1 cellular context compared by ENCODE assay signal in the genomic region with DNA sequence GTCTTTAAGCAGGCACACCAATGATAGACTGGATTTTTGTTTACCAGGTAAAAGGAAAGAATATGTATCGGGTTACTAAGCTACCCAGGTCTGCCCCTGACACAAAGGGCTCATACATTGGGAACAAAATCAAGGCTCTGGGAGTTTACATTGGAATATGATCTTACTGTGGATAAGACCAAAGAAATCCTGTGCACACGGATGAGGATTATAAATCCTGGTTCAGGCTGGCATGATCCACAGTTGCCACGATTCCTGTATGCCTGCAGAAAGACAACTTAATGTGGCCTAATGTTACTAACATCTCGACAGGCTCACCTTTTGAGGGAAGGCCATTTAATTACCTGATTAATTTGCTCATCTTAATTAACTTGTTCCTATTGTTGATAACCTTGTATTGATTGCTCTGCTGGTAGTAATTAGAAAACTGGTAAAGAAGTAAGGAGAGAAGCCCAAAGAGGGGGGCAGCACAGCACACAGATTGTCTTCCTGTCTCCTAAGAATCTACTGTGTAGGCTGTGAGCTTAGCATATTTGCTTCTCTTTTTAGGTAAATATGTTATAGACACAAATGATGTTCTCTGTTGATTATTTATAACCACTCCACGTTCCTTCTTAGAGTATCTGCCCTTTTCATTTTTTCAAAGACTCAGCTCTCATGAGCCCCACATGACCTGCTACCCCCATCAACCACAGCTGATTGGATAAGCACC.
TF ChIP-seq lines count a peak whose summit lies in the region.

No MANE protein-coding gene starts in this region.

TF ChIP-seq in HepG2, 621 proteins besides CTCF, POLR2A, EP300 and RAD21 (continued from another document and continues in another):
- TF ChIP-seq, protein P1, sequence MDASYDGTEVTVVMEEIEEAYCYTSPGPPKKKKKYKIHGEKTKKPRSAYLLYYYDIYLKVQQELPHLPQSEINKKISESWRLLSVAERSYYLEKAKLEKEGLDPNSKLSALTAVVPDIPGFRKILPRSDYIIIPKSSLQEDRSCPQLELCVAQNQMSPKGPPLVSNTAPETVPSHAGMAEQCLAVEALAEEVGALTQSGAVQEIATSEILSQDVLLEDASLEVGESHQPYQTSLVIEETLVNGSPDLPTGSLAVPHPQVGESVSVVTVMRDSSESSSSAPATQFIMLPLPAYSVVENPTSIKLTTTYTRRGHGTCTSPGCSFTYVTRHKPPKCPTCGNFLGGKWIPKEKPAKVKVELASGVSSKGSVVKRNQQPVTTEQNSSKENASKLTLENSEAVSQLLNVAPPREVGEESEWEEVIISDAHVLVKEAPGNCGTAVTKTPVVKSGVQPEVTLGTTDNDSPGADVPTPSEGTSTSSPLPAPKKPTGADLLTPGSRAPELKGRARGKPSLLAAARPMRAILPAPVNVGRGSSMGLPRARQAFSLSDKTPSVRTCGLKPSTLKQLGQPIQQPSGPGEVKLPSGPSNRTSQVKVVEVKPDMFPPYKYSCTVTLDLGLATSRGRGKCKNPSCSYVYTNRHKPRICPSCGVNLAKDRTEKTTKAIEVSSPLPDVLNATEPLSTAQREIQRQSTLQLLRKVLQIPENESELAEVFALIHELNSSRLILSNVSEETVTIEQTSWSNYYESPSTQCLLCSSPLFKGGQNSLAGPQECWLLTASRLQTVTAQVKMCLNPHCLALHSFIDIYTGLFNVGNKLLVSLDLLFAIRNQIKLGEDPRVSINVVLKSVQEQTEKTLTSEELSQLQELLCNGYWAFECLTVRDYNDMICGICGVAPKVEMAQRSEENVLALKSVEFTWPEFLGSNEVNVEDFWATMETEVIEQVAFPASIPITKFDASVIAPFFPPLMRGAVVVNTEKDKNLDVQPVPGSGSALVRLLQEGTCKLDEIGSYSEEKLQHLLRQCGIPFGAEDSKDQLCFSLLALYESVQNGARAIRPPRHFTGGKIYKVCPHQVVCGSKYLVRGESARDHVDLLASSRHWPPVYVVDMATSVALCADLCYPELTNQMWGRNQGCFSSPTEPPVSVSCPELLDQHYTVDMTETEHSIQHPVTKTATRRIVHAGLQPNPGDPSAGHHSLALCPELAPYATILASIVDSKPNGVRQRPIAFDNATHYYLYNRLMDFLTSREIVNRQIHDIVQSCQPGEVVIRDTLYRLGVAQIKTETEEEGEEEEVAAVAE (CRISPR knock-in tag; IDR thresholded peaks at IDR 0.05; ENCODE audit: borderline replicate concordance), result no peak
- TF ChIP-seq ZNF317 (CRISPR knock-in tag; IDR thresholded peaks at IDR 0.05), result 0 out of 2 replicates have a peak, but pooled peaks have one; percentile 45
- TF ChIP-seq GABPB1 (CRISPR knock-in tag; IDR thresholded peaks at IDR 0.05), result peak; percentile 40; the same call in 1 of the 2 replicates
- no peak for TF ChIP-seq SP140L (CRISPR knock-in tag; IDR thresholded peaks at IDR 0.05; ENCODE audit: borderline replicate concordance)
- TF ChIP-seq NBN (conservative IDR thresholded peaks at IDR 0.05), result no peak
- peak; percentile 82 for TF ChIP-seq NCOA2 (CRISPR knock-in tag; IDR thresholded peaks at IDR 0.05)
- no peak for TF ChIP-seq PAX8 (CRISPR knock-in tag; IDR thresholded peaks at IDR 0.05; ENCODE audit: borderline replicate concordance)
- no peak for TF ChIP-seq REPIN1 (CRISPR knock-in tag; IDR thresholded peaks at IDR 0.05; ENCODE audit: borderline replicate concordance, low read depth)
- TF ChIP-seq, protein P2, sequence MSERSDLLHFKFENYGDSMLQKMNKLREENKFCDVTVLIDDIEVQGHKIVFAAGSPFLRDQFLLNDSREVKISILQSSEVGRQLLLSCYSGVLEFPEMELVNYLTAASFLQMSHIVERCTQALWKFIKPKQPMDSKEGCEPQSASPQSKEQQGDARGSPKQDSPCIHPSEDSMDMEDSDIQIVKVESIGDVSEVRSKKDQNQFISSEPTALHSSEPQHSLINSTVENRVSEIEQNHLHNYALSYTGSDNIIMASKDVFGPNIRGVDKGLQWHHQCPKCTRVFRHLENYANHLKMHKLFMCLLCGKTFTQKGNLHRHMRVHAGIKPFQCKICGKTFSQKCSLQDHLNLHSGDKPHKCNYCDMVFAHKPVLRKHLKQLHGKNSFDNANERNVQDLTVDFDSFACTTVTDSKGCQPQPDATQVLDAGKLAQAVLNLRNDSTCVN (CRISPR knock-in tag; IDR thresholded peaks at IDR 0.05; ENCODE audit: borderline replicate concordance), result no peak
- TF ChIP-seq ZBTB3 (CRISPR knock-in tag; IDR thresholded peaks at IDR 0.05; ENCODE audit: borderline replicate concordance, low read depth), result no peak
- TF ChIP-seq, protein P3, sequence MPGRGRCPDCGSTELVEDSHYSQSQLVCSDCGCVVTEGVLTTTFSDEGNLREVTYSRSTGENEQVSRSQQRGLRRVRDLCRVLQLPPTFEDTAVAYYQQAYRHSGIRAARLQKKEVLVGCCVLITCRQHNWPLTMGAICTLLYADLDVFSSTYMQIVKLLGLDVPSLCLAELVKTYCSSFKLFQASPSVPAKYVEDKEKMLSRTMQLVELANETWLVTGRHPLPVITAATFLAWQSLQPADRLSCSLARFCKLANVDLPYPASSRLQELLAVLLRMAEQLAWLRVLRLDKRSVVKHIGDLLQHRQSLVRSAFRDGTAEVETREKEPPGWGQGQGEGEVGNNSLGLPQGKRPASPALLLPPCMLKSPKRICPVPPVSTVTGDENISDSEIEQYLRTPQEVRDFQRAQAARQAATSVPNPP (CRISPR knock-in tag; IDR thresholded peaks at IDR 0.05), result no peak
- TF ChIP-seq XRCC5 (optimal IDR thresholded peaks at IDR 0.05; ENCODE audit: low read length), result no peak
- TF ChIP-seq ZNF720 (CRISPR knock-in tag; IDR thresholded peaks at IDR 0.05), result no peak
- TF ChIP-seq, protein P4, sequence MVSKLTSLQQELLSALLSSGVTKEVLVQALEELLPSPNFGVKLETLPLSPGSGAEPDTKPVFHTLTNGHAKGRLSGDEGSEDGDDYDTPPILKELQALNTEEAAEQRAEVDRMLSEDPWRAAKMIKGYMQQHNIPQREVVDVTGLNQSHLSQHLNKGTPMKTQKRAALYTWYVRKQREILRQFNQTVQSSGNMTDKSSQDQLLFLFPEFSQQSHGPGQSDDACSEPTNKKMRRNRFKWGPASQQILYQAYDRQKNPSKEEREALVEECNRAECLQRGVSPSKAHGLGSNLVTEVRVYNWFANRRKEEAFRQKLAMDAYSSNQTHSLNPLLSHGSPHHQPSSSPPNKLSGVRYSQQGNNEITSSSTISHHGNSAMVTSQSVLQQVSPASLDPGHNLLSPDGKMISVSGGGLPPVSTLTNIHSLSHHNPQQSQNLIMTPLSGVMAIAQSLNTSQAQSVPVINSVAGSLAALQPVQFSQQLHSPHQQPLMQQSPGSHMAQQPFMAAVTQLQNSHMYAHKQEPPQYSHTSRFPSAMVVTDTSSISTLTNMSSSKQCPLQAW (CRISPR knock-in tag; IDR thresholded peaks at IDR 0.05), result peak; percentile 65; the same call in 1 of the 2 replicates
- no peak for TF ChIP-seq HNF4G (IDR thresholded peaks at IDR 0.05; ENCODE audit: borderline replicate concordance, low read depth, low read length)
- TF ChIP-seq HNF4G (CRISPR knock-in tag; IDR thresholded peaks at IDR 0.05; ENCODE audit: borderline replicate concordance, low read depth), result no peak
- no peak for TF ChIP-seq SNAI1 (CRISPR knock-in tag; IDR thresholded peaks at IDR 0.05; ENCODE audit: borderline replicate concordance)
- TF ChIP-seq, protein P5, sequence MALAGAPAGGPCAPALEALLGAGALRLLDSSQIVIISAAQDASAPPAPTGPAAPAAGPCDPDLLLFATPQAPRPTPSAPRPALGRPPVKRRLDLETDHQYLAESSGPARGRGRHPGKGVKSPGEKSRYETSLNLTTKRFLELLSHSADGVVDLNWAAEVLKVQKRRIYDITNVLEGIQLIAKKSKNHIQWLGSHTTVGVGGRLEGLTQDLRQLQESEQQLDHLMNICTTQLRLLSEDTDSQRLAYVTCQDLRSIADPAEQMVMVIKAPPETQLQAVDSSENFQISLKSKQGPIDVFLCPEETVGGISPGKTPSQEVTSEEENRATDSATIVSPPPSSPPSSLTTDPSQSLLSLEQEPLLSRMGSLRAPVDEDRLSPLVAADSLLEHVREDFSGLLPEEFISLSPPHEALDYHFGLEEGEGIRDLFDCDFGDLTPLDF (CRISPR knock-in tag; IDR thresholded peaks at IDR 0.05), result no peak
- TF ChIP-seq, protein P6, sequence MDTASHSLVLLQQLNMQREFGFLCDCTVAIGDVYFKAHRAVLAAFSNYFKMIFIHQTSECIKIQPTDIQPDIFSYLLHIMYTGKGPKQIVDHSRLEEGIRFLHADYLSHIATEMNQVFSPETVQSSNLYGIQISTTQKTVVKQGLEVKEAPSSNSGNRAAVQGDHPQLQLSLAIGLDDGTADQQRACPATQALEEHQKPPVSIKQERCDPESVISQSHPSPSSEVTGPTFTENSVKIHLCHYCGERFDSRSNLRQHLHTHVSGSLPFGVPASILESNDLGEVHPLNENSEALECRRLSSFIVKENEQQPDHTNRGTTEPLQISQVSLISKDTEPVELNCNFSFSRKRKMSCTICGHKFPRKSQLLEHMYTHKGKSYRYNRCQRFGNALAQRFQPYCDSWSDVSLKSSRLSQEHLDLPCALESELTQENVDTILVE (CRISPR knock-in tag; IDR thresholded peaks at IDR 0.05), result peak; percentile 47; the same call in 1 of the 2 replicates
- TF ChIP-seq, protein P7, sequence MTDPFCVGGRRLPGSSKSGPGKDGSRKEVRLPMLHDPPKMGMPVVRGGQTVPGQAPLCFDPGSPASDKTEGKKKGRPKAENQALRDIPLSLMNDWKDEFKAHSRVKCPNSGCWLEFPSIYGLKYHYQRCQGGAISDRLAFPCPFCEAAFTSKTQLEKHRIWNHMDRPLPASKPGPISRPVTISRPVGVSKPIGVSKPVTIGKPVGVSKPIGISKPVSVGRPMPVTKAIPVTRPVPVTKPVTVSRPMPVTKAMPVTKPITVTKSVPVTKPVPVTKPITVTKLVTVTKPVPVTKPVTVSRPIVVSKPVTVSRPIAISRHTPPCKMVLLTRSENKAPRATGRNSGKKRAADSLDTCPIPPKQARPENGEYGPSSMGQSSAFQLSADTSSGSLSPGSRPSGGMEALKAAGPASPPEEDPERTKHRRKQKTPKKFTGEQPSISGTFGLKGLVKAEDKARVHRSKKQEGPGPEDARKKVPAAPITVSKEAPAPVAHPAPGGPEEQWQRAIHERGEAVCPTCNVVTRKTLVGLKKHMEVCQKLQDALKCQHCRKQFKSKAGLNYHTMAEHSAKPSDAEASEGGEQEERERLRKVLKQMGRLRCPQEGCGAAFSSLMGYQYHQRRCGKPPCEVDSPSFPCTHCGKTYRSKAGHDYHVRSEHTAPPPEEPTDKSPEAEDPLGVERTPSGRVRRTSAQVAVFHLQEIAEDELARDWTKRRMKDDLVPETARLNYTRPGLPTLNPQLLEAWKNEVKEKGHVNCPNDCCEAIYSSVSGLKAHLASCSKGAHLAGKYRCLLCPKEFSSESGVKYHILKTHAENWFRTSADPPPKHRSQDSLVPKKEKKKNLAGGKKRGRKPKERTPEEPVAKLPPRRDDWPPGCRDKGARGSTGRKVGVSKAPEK (CRISPR knock-in tag; IDR thresholded peaks at IDR 0.05; ENCODE audit: borderline replicate concordance), result no peak
- TF ChIP-seq EHMT2 (IDR thresholded peaks at IDR 0.05; ENCODE audit: borderline replicate concordance, low read depth, low read length), result peak; percentile 88; the same call in 1 of the 2 replicates
- TF ChIP-seq, protein P8, sequence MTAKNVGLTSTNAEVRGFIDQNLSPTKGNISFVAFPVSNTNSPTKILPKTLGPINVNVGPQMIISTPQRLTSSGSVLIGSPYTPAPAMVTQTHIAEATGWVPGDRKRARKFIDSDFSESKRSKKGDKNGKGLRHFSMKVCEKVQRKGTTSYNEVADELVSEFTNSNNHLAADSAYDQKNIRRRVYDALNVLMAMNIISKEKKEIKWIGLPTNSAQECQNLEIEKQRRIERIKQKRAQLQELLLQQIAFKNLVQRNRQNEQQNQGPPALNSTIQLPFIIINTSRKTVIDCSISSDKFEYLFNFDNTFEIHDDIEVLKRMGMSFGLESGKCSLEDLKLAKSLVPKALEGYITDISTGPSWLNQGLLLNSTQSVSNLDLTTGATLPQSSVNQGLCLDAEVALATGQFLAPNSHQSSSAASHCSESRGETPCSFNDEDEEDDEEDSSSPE (CRISPR knock-in tag; IDR thresholded peaks at IDR 0.05), result no peak
- no peak for TF ChIP-seq ARNT (IDR thresholded peaks at IDR 0.05)
- TF ChIP-seq NR2F6 (IDR thresholded peaks at IDR 0.05), result peak; percentile 62
- TF ChIP-seq NR2F6 (CRISPR knock-in tag; IDR thresholded peaks at IDR 0.05), result peak; percentile 69
- TF ChIP-seq WIZ (CRISPR knock-in tag; IDR thresholded peaks at IDR 0.05), result no peak
- TF ChIP-seq, protein P9, sequence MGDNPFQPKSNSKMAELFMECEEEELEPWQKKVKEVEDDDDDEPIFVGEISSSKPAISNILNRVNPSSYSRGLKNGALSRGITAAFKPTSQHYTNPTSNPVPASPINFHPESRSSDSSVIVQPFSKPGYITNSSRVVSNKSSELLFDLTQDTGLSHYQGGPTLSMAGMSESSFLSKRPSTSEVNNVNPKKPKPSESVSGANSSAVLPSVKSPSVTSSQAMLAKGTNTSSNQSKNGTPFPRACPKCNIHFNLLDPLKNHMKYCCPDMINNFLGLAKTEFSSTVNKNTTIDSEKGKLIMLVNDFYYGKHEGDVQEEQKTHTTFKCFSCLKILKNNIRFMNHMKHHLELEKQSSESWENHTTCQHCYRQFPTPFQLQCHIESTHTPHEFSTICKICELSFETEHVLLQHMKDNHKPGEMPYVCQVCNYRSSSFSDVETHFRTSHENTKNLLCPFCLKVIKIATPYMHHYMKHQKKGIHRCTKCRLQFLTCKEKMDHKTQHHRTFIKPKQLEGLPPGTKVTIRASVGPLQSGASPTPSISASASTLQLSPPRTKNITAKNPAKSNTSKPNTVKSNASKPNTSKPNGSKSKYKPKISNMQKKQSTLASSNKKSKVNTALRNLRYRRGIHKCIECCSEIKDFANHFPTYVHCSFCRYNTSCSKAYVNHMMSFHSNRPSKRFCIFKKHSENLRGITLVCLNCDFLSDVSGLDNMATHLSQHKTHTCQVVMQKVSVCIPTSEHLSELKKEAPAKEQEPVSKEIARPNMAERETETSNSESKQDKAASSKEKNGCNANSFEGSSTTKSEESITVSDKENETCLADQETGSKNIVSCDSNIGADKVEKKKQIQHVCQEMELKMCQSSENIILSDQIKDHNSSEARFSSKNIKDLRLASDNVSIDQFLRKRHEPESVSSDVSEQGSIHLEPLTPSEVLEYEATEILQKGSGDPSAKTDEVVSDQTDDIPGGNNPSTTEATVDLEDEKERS (CRISPR knock-in tag; IDR thresholded peaks at IDR 0.05), result no peak
- TF ChIP-seq KLF15 (CRISPR knock-in tag; IDR thresholded peaks at IDR 0.05; ENCODE audit: borderline replicate concordance), result no peak
- TF ChIP-seq, protein P10, sequence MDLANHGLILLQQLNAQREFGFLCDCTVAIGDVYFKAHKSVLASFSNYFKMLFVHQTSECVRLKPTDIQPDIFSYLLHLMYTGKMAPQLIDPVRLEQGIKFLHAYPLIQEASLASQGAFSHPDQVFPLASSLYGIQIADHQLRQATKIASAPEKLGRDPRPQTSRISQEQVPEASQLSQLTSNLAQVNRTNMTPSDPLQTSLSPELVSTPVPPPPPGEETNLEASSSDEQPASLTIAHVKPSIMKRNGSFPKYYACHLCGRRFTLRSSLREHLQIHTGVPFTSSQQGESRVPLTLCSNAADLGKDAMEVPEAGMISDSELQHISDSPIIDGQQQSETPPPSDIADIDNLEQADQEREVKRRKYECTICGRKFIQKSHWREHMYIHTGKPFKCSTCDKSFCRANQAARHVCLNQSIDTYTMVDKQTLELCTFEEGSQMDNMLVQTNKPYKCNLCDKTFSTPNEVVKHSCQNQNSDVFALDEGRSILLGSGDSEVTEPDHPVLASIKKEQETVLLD (CRISPR knock-in tag; IDR thresholded peaks at IDR 0.05; ENCODE audit: low read depth), result no peak
- peak; percentile 86 for TF ChIP-seq SOX13 (IDR thresholded peaks at IDR 0.05)
- peak in 1 of 2 experiments; percentile 97; a peak in 2 of 4 replicates for TF ChIP-seq SOX13 (CRISPR knock-in tag; conservative IDR thresholded peaks at IDR 0.05 in 1 of 2, IDR thresholded peaks at IDR 0.05 in 1 of 2)
- TF ChIP-seq SKI (IDR thresholded peaks at IDR 0.05; ENCODE audit: partially characterized antibody), result peak; percentile 49
